In the genomic region with DNA sequence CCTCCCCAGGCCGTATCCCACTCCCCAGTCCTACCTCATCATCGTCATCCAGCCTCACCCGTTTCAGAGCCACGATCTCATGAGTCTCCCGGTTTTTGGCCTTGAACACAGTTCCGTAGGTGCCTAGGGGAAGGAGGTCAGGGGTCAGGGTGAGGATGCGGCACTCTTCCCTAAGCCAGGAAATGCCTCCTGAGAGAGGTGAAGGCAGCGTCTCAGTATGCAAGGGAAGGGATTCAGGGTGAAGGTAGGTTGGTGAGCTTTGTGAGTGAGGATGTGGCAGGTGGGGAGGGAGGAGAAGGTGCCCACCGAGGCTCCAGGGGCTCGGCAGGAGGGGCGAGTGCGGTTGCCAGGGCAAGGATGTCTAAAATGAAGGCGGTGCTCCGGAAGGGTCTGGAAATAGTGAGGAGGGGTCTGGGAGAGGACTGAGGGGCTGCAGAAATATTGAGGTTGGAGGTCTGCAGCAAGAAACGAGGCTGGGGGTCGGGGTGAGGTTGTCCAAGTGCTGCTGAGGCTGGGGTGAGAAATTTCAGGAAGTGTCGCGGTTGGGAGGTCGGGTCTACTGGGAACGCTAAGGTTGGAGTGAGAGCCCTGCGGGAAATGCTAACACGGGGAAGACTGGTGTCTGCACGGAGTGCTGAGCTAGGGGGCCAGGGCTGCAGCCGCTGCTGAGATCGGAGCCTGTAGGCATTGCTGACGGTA, we compare ENCODE assay signal across 8 cellular contexts. TPM values are rescaled to one million over a fixed set of nuclear protein-coding genes. Genes with fewer than 3 reads are reported as not detected.
DNase-seq lines count a peak whose midpoint lies in the region; ATAC-seq and TF ChIP-seq lines count a peak whose summit lies in the region.

No MANE protein-coding gene starts in this region.

- H3K4me3 Mint-ChIP-seq in activated CD4-positive, alpha-beta memory T cell treated with anti-CD3 and anti-CD28 coated beads, Interleukin-2, amount 10 ng/mL, durations not matched to agents 7 days and 5 days, result peak overlapping the region; percentile 84

- H3K27me3 ChIP-seq in iPS-15b (ENCODE audit: control insufficient read depth, insufficient read depth, low read length) (peaks cover 24% of the 10 kb centered on the region), subcutaneous abdominal adipose tissue (ENCODE audit: control insufficient read depth in 5 of 5, insufficient read depth in 4 of 5, low read length in 5 of 5) (no peaks in the 10 kb centered on the region)

- no peak for TF ChIP-seq CTCF in AG10803 (conservative IDR thresholded peaks at IDR 0.05; ENCODE audit: low read length)

- H3K36me3 ChIP-seq in iPS-15b (ENCODE audit: control insufficient read depth, insufficient read depth, low read length), result no peaks in the 10 kb centered on the region
- H3K36me3 ChIP-seq in subcutaneous abdominal adipose tissue (ENCODE audit: control insufficient read depth in 5 of 5, insufficient read depth in 5 of 5, low read length in 5 of 5), result peaks cover 0 to 12% (median 2%) of the 10 kb centered on the region in 5 donors

- no peaks in the 10 kb centered on the region for H3K9me3 ChIP-seq in iPS-15b (ENCODE audit: control insufficient read depth, insufficient read depth, low read length)
- no peaks in the 10 kb centered on the region for H3K9me3 ChIP-seq in subcutaneous abdominal adipose tissue (ENCODE audit: control insufficient read depth in 5 of 5, low read length in 5 of 5)

- H3K9me3 Mint-ChIP-seq in activated CD4-positive, alpha-beta memory T cell treated with anti-CD3 and anti-CD28 coated beads, Interleukin-2, amount 10 ng/mL, durations not matched to agents 7 days and 5 days, result no peaks in the 10 kb centered on the region

- POLR2A ChIA-PET in activated CD4-positive, alpha-beta memory T cell treated with anti-CD3 and anti-CD28 coated beads, Interleukin-2, amount 10 ng/mL, durations not matched to agents 7 days and 5 days (lab: Charles Lee), result interaction anchor here (1.0 to 1.3 kb wide), 2 partner anchors 9 to 13 kb away, joined by 3 read pairs; partner anchors contain the start of gene ASIC3

- peaks cover 12% of the 10 kb centered on the region for H3K36me3 Mint-ChIP-seq in activated CD4-positive, alpha-beta memory T cell treated with anti-CD3 and anti-CD28 coated beads, Interleukin-2, amount 10 ng/mL, durations not matched to agents 7 days and 5 days (ENCODE audit: low read depth)

- DNase-seq in AG10803 (ENCODE audit: low read depth), result no peak
- DNase-seq in activated CD4-positive, alpha-beta memory T cell treated with anti-CD3 and anti-CD28 coated beads, Interleukin-2, amount 10 ng/mL, durations not matched to agents 7 days and 5 days, result no peak
- no peak for DNase-seq in activated effector memory CD4-positive, alpha-beta T cell treated with Interleukin-2 at 50 U/mL for 16 hours
- DNase-seq in NCI-H2196 (lab: John Stamatoyannopoulos, UW; ENCODE audit: unreplicated experiment), result no peak

- no peaks in the 10 kb centered on the region for H3K4me1 ChIP-seq in iPS-15b (ENCODE audit: control insufficient read depth, insufficient read depth, low read length)
- peaks cover 6 to 60% (median 46%) of the 10 kb centered on the region in 5 donors for H3K4me1 ChIP-seq in subcutaneous abdominal adipose tissue (ENCODE audit: control insufficient read depth in 5 of 5, insufficient read depth in 5 of 5, low read length in 5 of 5)

- peaks cover 60% of the 10 kb centered on the region for H3K4me1 Mint-ChIP-seq in activated CD4-positive, alpha-beta memory T cell treated with anti-CD3 and anti-CD28 coated beads, Interleukin-2, amount 10 ng/mL, durations not matched to agents 7 days and 5 days

- H3K27ac ChIP-seq in subcutaneous abdominal adipose tissue (ENCODE audit: low read depth, low read length), result no peak overlapping the region

- H3K9ac ChIP-seq in iPS-15b (ENCODE audit: low read depth, low read length) (no peak overlapping the region), subcutaneous abdominal adipose tissue (ENCODE audit: low read length in 5 of 5) (peak overlapping the region in 4 of 5 donors; percentile 57 to 83 (median 76))

- ATAC-seq in GM19324 (IDR thresholded peaks at IDR 0.05; ENCODE audit: low FRiP score, unreplicated experiment) (peak; percentile 7), HG03196 (IDR thresholded peaks at IDR 0.05; ENCODE audit: unreplicated experiment) (peak; percentile 1)

- H3K27me3 Mint-ChIP-seq in activated CD4-positive, alpha-beta memory T cell treated with anti-CD3 and anti-CD28 coated beads, Interleukin-2, amount 10 ng/mL, durations not matched to agents 7 days and 5 days, result peaks cover 2% of the 10 kb centered on the region

- H3K4me3 ChIP-seq in AG10803 (ENCODE audit: low read length), result peak overlapping the region; percentile 88
- H3K4me3 ChIP-seq in iPS-15b (ENCODE audit: low read depth, low read length), result peak overlapping the region; percentile 89
- peak overlapping the region; percentile 89 to 96 (median 94) for H3K4me3 ChIP-seq in subcutaneous abdominal adipose tissue (ENCODE audit: low read depth in 1 of 5, low read length in 5 of 5)

- peak overlapping the region; percentile 8 for H3K27ac Mint-ChIP-seq in activated CD4-positive, alpha-beta memory T cell treated with anti-CD3 and anti-CD28 coated beads, Interleukin-2, amount 10 ng/mL, durations not matched to agents 7 days and 5 days

- CTCF ChIA-PET in activated CD4-positive, alpha-beta memory T cell treated with anti-CD3 and anti-CD28 coated beads, Interleukin-2, amount 10 ng/mL, durations not matched to agents 7 days and 5 days (lab: Charles Lee), result no interaction called here

RNA-seq across cellular contexts. Expression of gene CDK5, which starts 0.5 kb away (rescaled TPM):
- total RNA-seq in activated CD4-positive, alpha-beta memory T cell treated with anti-CD3 and anti-CD28 coated beads, Interleukin-2, amount 10 ng/mL, durations not matched to agents 7 days and 5 days, result 10 to 100 TPM; 17.6 to 18.2 TPM

RNA-seq across cellular contexts. Expression of gene SLC4A2, which starts 2.2 kb away (rescaled TPM):
- total RNA-seq in activated CD4-positive, alpha-beta memory T cell treated with anti-CD3 and anti-CD28 coated beads, Interleukin-2, amount 10 ng/mL, durations not matched to agents 7 days and 5 days, result 100 to 1,000 TPM in 1 of 2 experiments, 10 to 100 TPM in 1; 94.6 to 109 TPM

RNA-seq across cellular contexts. Expression of gene ASIC3, which starts 8.9 kb away (rescaled TPM):
- total RNA-seq in activated CD4-positive, alpha-beta memory T cell treated with anti-CD3 and anti-CD28 coated beads, Interleukin-2, amount 10 ng/mL, durations not matched to agents 7 days and 5 days, result 1 to 10 TPM; 5.5 to 6.2 TPM

RNA-seq across cellular contexts. Expression of gene FASTK, which starts 23.4 kb away (rescaled TPM):
- total RNA-seq in activated CD4-positive, alpha-beta memory T cell treated with anti-CD3 and anti-CD28 coated beads, Interleukin-2, amount 10 ng/mL, durations not matched to agents 7 days and 5 days, result 10 to 100 TPM; 70.0 to 72.7 TPM

RNA-seq across cellular contexts. Expression of gene TMUB1, which starts 26.1 kb away (rescaled TPM):
- 10 to 100 TPM; 80.3 to 81.1 TPM for total RNA-seq in activated CD4-positive, alpha-beta memory T cell treated with anti-CD3 and anti-CD28 coated beads, Interleukin-2, amount 10 ng/mL, durations not matched to agents 7 days and 5 days
